ENCODE assay signal across 5 cellular contexts in genomic region chr5:120330555-120330954, GRCh38.
"Had no signal": no experiment of that assay in that cellular context is flagged by ENCODE, and none has a peak within 500 bp of the region (broad histone marks: within the 10 kb centered on the region; RNA-seq: fewer than 3 reads in every experiment).

No MANE protein-coding gene starts in this region.

- DNase-seq: H9, HCEC 1CT, IMR-90 had no signal

- ATAC-seq: GM23338, K562 had no signal
